In genomic region chr2:25251461-25252273, GRCh38 we compare ENCODE assay signal across 8 cellular contexts.
DNase-seq lines count a peak whose midpoint lies in the region; ATAC-seq and TF ChIP-seq lines count a peak whose summit lies in the region.

No MANE protein-coding gene starts in this region.

- H3K4me3 ChIP-seq in H7 (ENCODE audit: insufficient read depth, low read depth, low read length) (peak overlapping the region; percentile 57), OCI-LY3 (ENCODE audit: low read length) (peak overlapping the region; percentile 77), right cardiac atrium (ENCODE audit: low read length) (peak overlapping the region; percentile 74), psoas muscle (peak overlapping the region; percentile 68)

- H4K20me1 ChIP-seq in OCI-LY3 (ENCODE audit: insufficient read depth, low read length) = no peaks in the 10 kb centered on the region

- no TSS peak for BruUV-seq in Calu3 (replicated peaks; lab: Mats Ljungman, UMichigan)

- H3K27me3 Mint-ChIP-seq in Calu3 (ENCODE audit: unreplicated experiment) = no peaks in the 10 kb centered on the region
- no peaks in the 10 kb centered on the region for H3K27me3 Mint-ChIP-seq in activated naive CD8-positive, alpha-beta T cell treated with anti-CD3 and anti-CD28 coated beads, Interleukin-2, amount 50 U/mL, for 24 hours

- H3K9me3 Mint-ChIP-seq in Calu3 (ENCODE audit: low read depth, unreplicated experiment) = no peaks in the 10 kb centered on the region
- no peaks in the 10 kb centered on the region for H3K9me3 Mint-ChIP-seq in activated naive CD8-positive, alpha-beta T cell treated with anti-CD3 and anti-CD28 coated beads, Interleukin-2, amount 50 U/mL, for 24 hours

- ATAC-seq in activated naive CD8-positive, alpha-beta T cell treated with anti-CD3 and anti-CD28 coated beads, Interleukin-2, amount 50 U/mL, for 24 hours = peak; percentile 51
- peak; percentile 57 to 58 for ATAC-seq in right cardiac atrium
- ATAC-seq in psoas muscle = peak; percentile 41 to 61 (median 54)
- no peak for ATAC-seq in GM19463 (IDR thresholded peaks at IDR 0.05; ENCODE audit: unreplicated experiment)

- peaks cover 17% of the 10 kb centered on the region for H3K36me3 ChIP-seq in H7 (replicated peaks; ENCODE audit: control insufficient read depth, insufficient read depth, low read length)
- no peaks in the 10 kb centered on the region for H3K36me3 ChIP-seq in OCI-LY3 (replicated peaks; ENCODE audit: low read depth, low read length)
- H3K36me3 ChIP-seq in psoas muscle (ENCODE audit: insufficient read depth in 1 of 2, low read depth in 1 of 2) = peaks cover 0 to 41% of the 10 kb centered on the region in 2 donors

- H3K27ac ChIP-seq in OCI-LY3 (ENCODE audit: low read length) (no peak overlapping the region), right cardiac atrium (ENCODE audit: low read length) (peak overlapping the region; percentile 14), psoas muscle (peak overlapping the region; percentile 66)

- DNase-seq in Calu3 = peak; percentile 48
- peak; percentile 83 for DNase-seq in H7
- DNase-seq in activated naive CD8-positive, alpha-beta T cell treated with anti-CD3 and anti-CD28 coated beads, Interleukin-2, amount 50 U/mL, for 24 hours = peak; percentile 55
- DNase-seq in right cardiac atrium = peak; percentile 58 to 84 (median 83)
- DNase-seq in psoas muscle = peak; percentile 43 to 71
- no peak for DNase-seq in cerebellar nuclear complex (lab: John Stamatoyannopoulos, UW)

- no peak overlapping the region for H2AFZ ChIP-seq in OCI-LY3 (ENCODE audit: low read depth, low read length)

- H3K4me1 Mint-ChIP-seq in Calu3 (ENCODE audit: low read depth, unreplicated experiment) = peaks cover 9% of the 10 kb centered on the region
- peaks cover 35% of the 10 kb centered on the region for H3K4me1 Mint-ChIP-seq in activated naive CD8-positive, alpha-beta T cell treated with anti-CD3 and anti-CD28 coated beads, Interleukin-2, amount 50 U/mL, for 24 hours

- no peaks in the 10 kb centered on the region for H3K9me3 ChIP-seq in OCI-LY3 (ENCODE audit: insufficient read depth, low read length)
- no peaks in the 10 kb centered on the region for H3K9me3 ChIP-seq in right cardiac atrium (ENCODE audit: control insufficient read depth, low read length)
- no peaks in the 10 kb centered on the region for H3K9me3 ChIP-seq in psoas muscle

- H3K9ac ChIP-seq in OCI-LY3 (ENCODE audit: low read length) = peak overlapping the region; percentile 65

- H3K27ac Mint-ChIP-seq in Calu3 (ENCODE audit: unreplicated experiment) = peak overlapping the region; percentile 42
- peak overlapping the region; percentile 91 for H3K27ac Mint-ChIP-seq in activated naive CD8-positive, alpha-beta T cell treated with anti-CD3 and anti-CD28 coated beads, Interleukin-2, amount 50 U/mL, for 24 hours

- 2% methylated on average over 50 of the region's 50 CpGs for WGBS in right cardiac atrium
- 12 to 23% (median 15%) methylated on average over 36 to 50 of the region's 50 CpGs for WGBS in psoas muscle, 3 donors

- H3K4me2 ChIP-seq in OCI-LY3 (ENCODE audit: low read length) = peak overlapping the region; percentile 69

- CTCF ChIA-PET in Calu3 (lab: Charles Lee) = interaction anchor here (1.6 kb wide), 1 partner anchor 111 kb away, joined by 8 read pairs; no protein-coding TSS in a partner anchor

- H3K4me3 Mint-ChIP-seq in Calu3 (ENCODE audit: low read depth, unreplicated experiment) = peak overlapping the region; percentile 80
- H3K4me3 Mint-ChIP-seq in activated naive CD8-positive, alpha-beta T cell treated with anti-CD3 and anti-CD28 coated beads, Interleukin-2, amount 50 U/mL, for 24 hours = peak overlapping the region; percentile 83

- no peak for TF ChIP-seq CTCF in Calu3 (IDR thresholded peaks at IDR 0.05; ENCODE audit: unreplicated experiment)
- TF ChIP-seq CTCF in OCI-LY3 (IDR thresholded peaks at IDR 0.05; ENCODE audit: low read depth, low read length) = no peak
- no peak for TF ChIP-seq CTCF in psoas muscle (IDR thresholded peaks at IDR 0.05)

- intact Hi-C loops in Calu3 (cut with micrococcal nuclease; ENCODE audit: unreplicated experiment) (no loop called here), right cardiac atrium (cut with DNase I) (no loop called here), psoas muscle (cut with DNase I) (no loop called here)

- H3K4me1 ChIP-seq in OCI-LY3 (ENCODE audit: low read length) (0 out of 2 replicates have a peak, but pooled peaks cover 5% of the 10 kb centered on the region), right cardiac atrium (ENCODE audit: control insufficient read depth, insufficient read depth, low read length) (peaks cover under 1% of the 10 kb centered on the region), psoas muscle (peaks cover 10% of the 10 kb centered on the region)

- peaks cover 27% of the 10 kb centered on the region for H3K36me3 Mint-ChIP-seq in Calu3 (ENCODE audit: insufficient read depth, unreplicated experiment)
- H3K36me3 Mint-ChIP-seq in activated naive CD8-positive, alpha-beta T cell treated with anti-CD3 and anti-CD28 coated beads, Interleukin-2, amount 50 U/mL, for 24 hours (ENCODE audit: low read depth) = peaks cover 41% of the 10 kb centered on the region

- H3K27me3 ChIP-seq in H7 (ENCODE audit: control insufficient read depth, insufficient read depth, low read length) = no peaks in the 10 kb centered on the region
- no peaks in the 10 kb centered on the region for H3K27me3 ChIP-seq in OCI-LY3 (ENCODE audit: low read depth, low read length)
- H3K27me3 ChIP-seq in right cardiac atrium (ENCODE audit: control insufficient read depth, insufficient read depth) = no peaks in the 10 kb centered on the region
- no peaks in the 10 kb centered on the region for H3K27me3 ChIP-seq in psoas muscle (ENCODE audit: insufficient read depth in 3 of 3, low read length in 2 of 3)

- no peaks in the 10 kb centered on the region for H3K79me2 ChIP-seq in OCI-LY3 (ENCODE audit: low read length)

Comparison
In these comparisons a context has a peak if more than half of its experiments do, and no peak if none do; other contexts are left out.
1. DNase-seq: peak in Calu3 (single experiment), H7 (single experiment), activated naive CD8-positive, alpha-beta T cell treated with anti-CD3 and anti-CD28 coated beads, Interleukin-2, amount 50 U/mL, for 24 hours (single experiment), right cardiac atrium (3 of 3) and psoas muscle (2 of 2); none in cerebellar nuclear complex (0 of 2).
2. Peak in every context shown above with its lines, with median percentiles within 50 percentile points of each other: H3K4me3 ChIP-seq.